ENCODE assay signal across 1 cellular context in genomic region chr17:2398188-2398587, GRCh38.
TF ChIP-seq lines count a peak whose summit lies in the region.

No MANE protein-coding gene starts in this region.

TF ChIP-seq in HepG2, 621 proteins besides CTCF, POLR2A, EP300 and RAD21 (continued from another document and continues in another):
- TF ChIP-seq, protein P1, sequence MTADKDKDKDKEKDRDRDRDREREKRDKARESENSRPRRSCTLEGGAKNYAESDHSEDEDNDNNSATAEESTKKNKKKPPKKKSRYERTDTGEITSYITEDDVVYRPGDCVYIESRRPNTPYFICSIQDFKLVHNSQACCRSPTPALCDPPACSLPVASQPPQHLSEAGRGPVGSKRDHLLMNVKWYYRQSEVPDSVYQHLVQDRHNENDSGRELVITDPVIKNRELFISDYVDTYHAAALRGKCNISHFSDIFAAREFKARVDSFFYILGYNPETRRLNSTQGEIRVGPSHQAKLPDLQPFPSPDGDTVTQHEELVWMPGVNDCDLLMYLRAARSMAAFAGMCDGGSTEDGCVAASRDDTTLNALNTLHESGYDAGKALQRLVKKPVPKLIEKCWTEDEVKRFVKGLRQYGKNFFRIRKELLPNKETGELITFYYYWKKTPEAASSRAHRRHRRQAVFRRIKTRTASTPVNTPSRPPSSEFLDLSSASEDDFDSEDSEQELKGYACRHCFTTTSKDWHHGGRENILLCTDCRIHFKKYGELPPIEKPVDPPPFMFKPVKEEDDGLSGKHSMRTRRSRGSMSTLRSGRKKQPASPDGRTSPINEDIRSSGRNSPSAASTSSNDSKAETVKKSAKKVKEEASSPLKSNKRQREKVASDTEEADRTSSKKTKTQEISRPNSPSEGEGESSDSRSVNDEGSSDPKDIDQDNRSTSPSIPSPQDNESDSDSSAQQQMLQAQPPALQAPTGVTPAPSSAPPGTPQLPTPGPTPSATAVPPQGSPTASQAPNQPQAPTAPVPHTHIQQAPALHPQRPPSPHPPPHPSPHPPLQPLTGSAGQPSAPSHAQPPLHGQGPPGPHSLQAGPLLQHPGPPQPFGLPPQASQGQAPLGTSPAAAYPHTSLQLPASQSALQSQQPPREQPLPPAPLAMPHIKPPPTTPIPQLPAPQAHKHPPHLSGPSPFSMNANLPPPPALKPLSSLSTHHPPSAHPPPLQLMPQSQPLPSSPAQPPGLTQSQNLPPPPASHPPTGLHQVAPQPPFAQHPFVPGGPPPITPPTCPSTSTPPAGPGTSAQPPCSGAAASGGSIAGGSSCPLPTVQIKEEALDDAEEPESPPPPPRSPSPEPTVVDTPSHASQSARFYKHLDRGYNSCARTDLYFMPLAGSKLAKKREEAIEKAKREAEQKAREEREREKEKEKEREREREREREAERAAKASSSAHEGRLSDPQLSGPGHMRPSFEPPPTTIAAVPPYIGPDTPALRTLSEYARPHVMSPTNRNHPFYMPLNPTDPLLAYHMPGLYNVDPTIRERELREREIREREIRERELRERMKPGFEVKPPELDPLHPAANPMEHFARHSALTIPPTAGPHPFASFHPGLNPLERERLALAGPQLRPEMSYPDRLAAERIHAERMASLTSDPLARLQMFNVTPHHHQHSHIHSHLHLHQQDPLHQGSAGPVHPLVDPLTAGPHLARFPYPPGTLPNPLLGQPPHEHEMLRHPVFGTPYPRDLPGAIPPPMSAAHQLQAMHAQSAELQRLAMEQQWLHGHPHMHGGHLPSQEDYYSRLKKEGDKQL (CRISPR knock-in tag; IDR thresholded peaks at IDR 0.05; ENCODE audit: low read depth), result no peak
- TF ChIP-seq, protein P2, sequence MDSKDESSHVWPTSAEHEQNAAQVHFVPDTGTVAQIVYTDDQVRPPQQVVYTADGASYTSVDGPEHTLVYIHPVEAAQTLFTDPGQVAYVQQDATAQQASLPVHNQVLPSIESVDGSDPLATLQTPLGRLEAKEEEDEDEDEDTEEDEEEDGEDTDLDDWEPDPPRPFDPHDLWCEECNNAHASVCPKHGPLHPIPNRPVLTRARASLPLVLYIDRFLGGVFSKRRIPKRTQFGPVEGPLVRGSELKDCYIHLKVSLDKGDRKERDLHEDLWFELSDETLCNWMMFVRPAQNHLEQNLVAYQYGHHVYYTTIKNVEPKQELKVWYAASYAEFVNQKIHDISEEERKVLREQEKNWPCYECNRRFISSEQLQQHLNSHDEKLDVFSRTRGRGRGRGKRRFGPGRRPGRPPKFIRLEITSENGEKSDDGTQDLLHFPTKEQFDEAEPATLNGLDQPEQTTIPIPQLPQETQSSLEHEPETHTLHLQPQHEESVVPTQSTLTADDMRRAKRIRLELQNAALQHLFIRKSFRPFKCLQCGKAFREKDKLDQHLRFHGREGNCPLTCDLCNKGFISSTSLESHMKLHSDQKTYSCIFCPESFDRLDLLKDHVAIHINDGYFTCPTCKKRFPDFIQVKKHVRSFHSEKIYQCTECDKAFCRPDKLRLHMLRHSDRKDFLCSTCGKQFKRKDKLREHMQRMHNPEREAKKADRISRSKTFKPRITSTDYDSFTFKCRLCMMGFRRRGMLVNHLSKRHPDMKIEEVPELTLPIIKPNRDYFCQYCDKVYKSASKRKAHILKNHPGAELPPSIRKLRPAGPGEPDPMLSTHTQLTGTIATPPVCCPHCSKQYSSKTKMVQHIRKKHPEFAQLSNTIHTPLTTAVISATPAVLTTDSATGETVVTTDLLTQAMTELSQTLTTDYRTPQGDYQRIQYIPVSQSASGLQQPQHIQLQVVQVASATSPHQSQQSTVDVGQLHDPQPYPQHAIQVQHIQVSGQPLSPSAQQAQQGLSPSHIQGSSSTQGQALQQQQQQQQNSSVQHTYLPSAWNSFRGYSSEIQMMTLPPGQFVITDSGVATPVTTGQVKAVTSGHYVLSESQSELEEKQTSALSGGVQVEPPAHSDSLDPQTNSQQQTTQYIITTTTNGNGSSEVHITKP (CRISPR knock-in tag; IDR thresholded peaks at IDR 0.05; ENCODE audit: low read depth), result no peak
- TF ChIP-seq BRD4 (CRISPR knock-in tag; IDR thresholded peaks at IDR 0.05) (no peak), ZNF354B (CRISPR knock-in tag; IDR thresholded peaks at IDR 0.05) (0 out of 2 replicates have a peak, but pooled peaks have one; percentile 38), SKI (IDR thresholded peaks at IDR 0.05; ENCODE audit: partially characterized antibody) (no peak), CBFB (CRISPR knock-in tag; IDR thresholded peaks at IDR 0.05) (no peak), ZNF33B (CRISPR knock-in tag; IDR thresholded peaks at IDR 0.05) (no peak), ZNF646 (CRISPR knock-in tag; IDR thresholded peaks at IDR 0.05) (no peak), ZNF224 (CRISPR knock-in tag; IDR thresholded peaks at IDR 0.05) (no peak), ZNF230 (CRISPR knock-in tag; IDR thresholded peaks at IDR 0.05) (0 out of 2 replicates have a peak, but pooled peaks have one; percentile 32), GMEB1 (CRISPR knock-in tag; IDR thresholded peaks at IDR 0.05; ENCODE audit: borderline replicate concordance) (no peak), ZNF567 (CRISPR knock-in tag; IDR thresholded peaks at IDR 0.05; ENCODE audit: borderline replicate concordance) (no peak), RELA (CRISPR knock-in tag; IDR thresholded peaks at IDR 0.05) (no peak), RBM22 (optimal IDR thresholded peaks at IDR 0.05; ENCODE audit: low read length) (peak; percentile 16), MLX (CRISPR knock-in tag; IDR thresholded peaks at IDR 0.05) (no peak), ZNF678 (CRISPR knock-in tag; IDR thresholded peaks at IDR 0.05) (no peak), PRDM15 (CRISPR knock-in tag; IDR thresholded peaks at IDR 0.05) (no peak), RORA (CRISPR knock-in tag; IDR thresholded peaks at IDR 0.05) (no peak), ZNF496 (CRISPR knock-in tag; IDR thresholded peaks at IDR 0.05; ENCODE audit: insufficient replicate concordance) (no peak), ZNF280D (CRISPR knock-in tag; IDR thresholded peaks at IDR 0.05) (no peak), XRCC5 (optimal IDR thresholded peaks at IDR 0.05; ENCODE audit: low read length) (no peak), ZNF235 (CRISPR knock-in tag; IDR thresholded peaks at IDR 0.05; ENCODE audit: borderline replicate concordance) (no peak), NCOA2 (CRISPR knock-in tag; IDR thresholded peaks at IDR 0.05) (0 out of 2 replicates have a peak, but pooled peaks have one; percentile 16), ZNF292 (CRISPR knock-in tag; IDR thresholded peaks at IDR 0.05; ENCODE audit: borderline replicate concordance, low read depth) (no peak), ZNF773 (CRISPR knock-in tag; IDR thresholded peaks at IDR 0.05; ENCODE audit: borderline replicate concordance) (no peak), SNAPC5 (CRISPR knock-in tag; IDR thresholded peaks at IDR 0.05; ENCODE audit: borderline replicate concordance) (no peak), ZNF543 (CRISPR knock-in tag; IDR thresholded peaks at IDR 0.05) (no peak), SOX6 (IDR thresholded peaks at IDR 0.05) (no peak), SOX6 (CRISPR knock-in tag; IDR thresholded peaks at IDR 0.05) (no peak)
